ENCODE assay signal across 9 cellular contexts in the genomic region with DNA sequence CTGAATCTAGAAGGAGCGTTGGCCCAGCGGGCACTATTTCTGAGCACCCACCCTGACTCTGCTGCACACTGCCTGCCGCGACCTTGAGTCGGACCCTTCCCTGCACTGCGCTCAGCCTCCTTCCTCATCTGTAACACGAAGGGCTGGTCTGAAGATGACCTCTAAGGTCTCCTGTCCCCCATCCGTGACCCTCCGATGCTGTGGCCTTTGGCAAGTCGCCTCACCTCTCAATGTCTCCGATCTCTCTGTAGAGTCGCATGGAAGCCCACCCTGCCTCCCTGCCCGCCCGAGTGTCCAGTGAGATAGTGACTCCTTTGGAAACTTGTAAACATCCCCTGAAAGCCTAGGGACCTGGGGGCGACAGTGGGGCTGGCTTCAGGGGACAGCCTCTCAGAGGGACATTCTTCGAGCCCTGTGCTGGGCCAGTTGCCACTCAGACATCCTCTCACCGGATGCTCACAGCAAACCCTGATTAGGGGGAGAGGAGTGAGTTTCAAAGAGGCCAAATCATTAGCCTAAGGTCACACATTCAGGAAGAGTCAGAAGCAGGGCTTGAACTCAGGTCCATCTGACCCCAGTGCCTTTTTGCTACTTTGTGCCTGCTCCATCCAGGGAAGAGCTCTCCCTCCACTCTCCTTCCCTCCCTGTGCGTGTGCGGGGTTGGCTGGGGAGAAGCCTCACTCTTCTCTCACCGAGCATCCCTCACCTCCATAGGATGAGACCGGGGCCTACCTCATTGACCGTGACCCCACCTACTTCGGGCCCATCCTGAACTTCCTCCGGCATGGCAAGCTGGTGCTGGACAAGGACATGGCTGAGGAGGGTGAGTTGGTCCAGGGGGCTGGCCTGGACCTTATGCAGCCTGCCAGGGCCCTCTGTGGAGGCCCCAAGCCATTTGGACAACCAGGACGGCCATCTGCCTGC. TPM values are rescaled to one million over a fixed set of nuclear protein-coding genes. Genes with fewer than 3 reads are reported as not detected.
DNase-seq lines count a peak whose midpoint lies in the region; ATAC-seq lines count a peak whose summit lies in the region.
"Had no signal": no experiment of that assay in that cellular context is flagged by ENCODE, and none has a peak within 500 bp of the region (broad histone marks: within the 10 kb centered on the region; RNA-seq: fewer than 3 reads in every experiment).

No MANE protein-coding gene starts in this region.

- intact Hi-C loops in right cardiac atrium (cut with DNase I): no loop called here

- POLR2A ChIA-PET in activated CD4-positive, alpha-beta memory T cell treated with anti-CD3 and anti-CD28 coated beads, Interleukin-2, amount 10 ng/mL, durations not matched to agents 7 days and 5 days (lab: Charles Lee): interaction anchor here (0.9 to 1.8 kb wide), 7 partner anchors 9 to 276 kb away, joined by 3 to 9 read pairs (median 4); partner anchors contain the start of gene IFT27

- H3K27ac ChIP-seq in right cardiac atrium (ENCODE audit: low read length) (peak overlapping the region; percentile 83), skeletal muscle tissue (ENCODE audit: low read depth, low read length) (no peak overlapping the region)

- peaks cover 16% of the 10 kb centered on the region for H3K36me3 Mint-ChIP-seq in activated CD4-positive, alpha-beta memory T cell treated with anti-CD3 and anti-CD28 coated beads, Interleukin-2, amount 10 ng/mL, durations not matched to agents 7 days and 5 days (ENCODE audit: low read depth)

- H3K36me3 ChIP-seq in H7 (replicated peaks; ENCODE audit: control insufficient read depth, insufficient read depth, low read length): peaks cover 4% of the 10 kb centered on the region
- peaks cover 0 to 5% (median 5%) of the 10 kb centered on the region in 3 donors for H3K36me3 ChIP-seq in skeletal muscle tissue (ENCODE audit: control insufficient read depth in 3 of 3, insufficient read depth in 3 of 3, low read length in 3 of 3)

- DNase-seq in H7: no peak
- no peak for DNase-seq in activated CD4-positive, alpha-beta memory T cell treated with anti-CD3 and anti-CD28 coated beads, Interleukin-2, amount 10 ng/mL, durations not matched to agents 7 days and 5 days
- peak in 1 of 3 donors; percentile 47 for DNase-seq in right cardiac atrium
- DNase-seq in foreskin melanocyte: no peak
- no peak for DNase-seq in hypothalamus (lab: John Stamatoyannopoulos, UW)
- no peak for DNase-seq in NCI-H1092 treated with DMSO at 0.1 percent for 48 hours (lab: John Stamatoyannopoulos, UW)
- DNase-seq: cortex of kidney had no signal

- ATAC-seq in right cardiac atrium: no peak
- no peak for ATAC-seq in HG02938 (IDR thresholded peaks at IDR 0.05; ENCODE audit: unreplicated experiment)

- H3K9me3 ChIP-seq in right cardiac atrium (ENCODE audit: control insufficient read depth, low read length) (no peaks in the 10 kb centered on the region), skeletal muscle tissue (ENCODE audit: control insufficient read depth in 3 of 3, low read length in 3 of 3) (no peaks in the 10 kb centered on the region)

- peak overlapping the region; percentile 20 to 45 (median 33) for H3K9ac ChIP-seq in skeletal muscle tissue (ENCODE audit: low read depth in 1 of 3, low read length in 3 of 3)

- H3K27me3 Mint-ChIP-seq in activated CD4-positive, alpha-beta memory T cell treated with anti-CD3 and anti-CD28 coated beads, Interleukin-2, amount 10 ng/mL, durations not matched to agents 7 days and 5 days: no peaks in the 10 kb centered on the region

- peak overlapping the region; percentile 75 for H3K4me3 ChIP-seq in H7 (ENCODE audit: insufficient read depth, low read depth, low read length)
- peak overlapping the region; percentile 84 for H3K4me3 ChIP-seq in right cardiac atrium (ENCODE audit: low read length)
- H3K4me3 ChIP-seq in skeletal muscle tissue (ENCODE audit: low read length in 3 of 3): peak overlapping the region; percentile 49 to 56 (median 54)

- no peaks in the 10 kb centered on the region for H3K9me3 Mint-ChIP-seq in activated CD4-positive, alpha-beta memory T cell treated with anti-CD3 and anti-CD28 coated beads, Interleukin-2, amount 10 ng/mL, durations not matched to agents 7 days and 5 days

- peaks cover 20% of the 10 kb centered on the region for H3K4me1 Mint-ChIP-seq in activated CD4-positive, alpha-beta memory T cell treated with anti-CD3 and anti-CD28 coated beads, Interleukin-2, amount 10 ng/mL, durations not matched to agents 7 days and 5 days

- H3K4me1 ChIP-seq in right cardiac atrium (ENCODE audit: control insufficient read depth, insufficient read depth, low read length) (peaks cover 4% of the 10 kb centered on the region), skeletal muscle tissue (ENCODE audit: control insufficient read depth in 3 of 3, insufficient read depth in 3 of 3, low read length in 3 of 3) (peaks cover 7 to 10% (median 8%) of the 10 kb centered on the region in 3 donors)

- peak overlapping the region; percentile 74 for H3K4me3 Mint-ChIP-seq in activated CD4-positive, alpha-beta memory T cell treated with anti-CD3 and anti-CD28 coated beads, Interleukin-2, amount 10 ng/mL, durations not matched to agents 7 days and 5 days

- CTCF ChIA-PET in activated CD4-positive, alpha-beta memory T cell treated with anti-CD3 and anti-CD28 coated beads, Interleukin-2, amount 10 ng/mL, durations not matched to agents 7 days and 5 days (lab: Charles Lee): interaction anchor here (1.0 to 2.4 kb wide), 3 partner anchors 27 to 32 kb away, joined by 3 to 9 read pairs (median 3); no protein-coding TSS in a partner anchor

- H3K27me3 ChIP-seq in H7 (ENCODE audit: control insufficient read depth, insufficient read depth, low read length) (peaks cover 2% of the 10 kb centered on the region; the same call in 1 of the 2 replicates), right cardiac atrium (ENCODE audit: control insufficient read depth, insufficient read depth) (no peaks in the 10 kb centered on the region), skeletal muscle tissue (ENCODE audit: control insufficient read depth in 3 of 3, insufficient read depth in 3 of 3, low read length in 3 of 3) (peaks cover 18 to 38% (median 21%) of the 10 kb centered on the region in 3 donors)

- H3K27ac Mint-ChIP-seq in activated CD4-positive, alpha-beta memory T cell treated with anti-CD3 and anti-CD28 coated beads, Interleukin-2, amount 10 ng/mL, durations not matched to agents 7 days and 5 days: peak overlapping the region; percentile 44

- WGBS in right cardiac atrium: 57% methylated on average over 25 of the region's 25 CpGs

RNA-seq across cellular contexts. Expression of gene KCTD17, which starts 1.1 kb away (rescaled TPM):
- total RNA-seq in H7 (2014; rRNA removed; shearing (Covaris generic)): 29.5 and 31.1 TPM in 2 replicates
- 10 to 100 TPM; 34.5 to 36.3 TPM for total RNA-seq in activated CD4-positive, alpha-beta memory T cell treated with anti-CD3 and anti-CD28 coated beads, Interleukin-2, amount 10 ng/mL, durations not matched to agents 7 days and 5 days
- total RNA-seq in right cardiac atrium: 10 to 100 TPM; 24.8 to 37.8 (median 32.2) TPM
- 34.4 TPM for polyA plus RNA-seq in right cardiac atrium
- total RNA-seq in skeletal muscle tissue: 11.0 TPM

RNA-seq across cellular contexts. Expression of gene MPST, which starts 33.1 kb away (rescaled TPM):
- 188 and 201 TPM in 2 replicates for total RNA-seq in H7 (2014; rRNA removed; shearing (Covaris generic))
- 10 to 100 TPM; 29.6 to 32.7 TPM for total RNA-seq in activated CD4-positive, alpha-beta memory T cell treated with anti-CD3 and anti-CD28 coated beads, Interleukin-2, amount 10 ng/mL, durations not matched to agents 7 days and 5 days
- total RNA-seq in right cardiac atrium (10 to 100 TPM; 49.6 to 65.7 (median 54.2) TPM), skeletal muscle tissue (48.5 TPM)
- 93.0 TPM for polyA plus RNA-seq in right cardiac atrium

RNA-seq across cellular contexts. Expression of gene TST, which starts 33.4 kb away (rescaled TPM):
- total RNA-seq in H7 (2014; rRNA removed; shearing (Covaris generic)): 39.9 and 45.7 TPM in 2 replicates
- 1 to 10 TPM; 7.2 to 8.3 TPM for total RNA-seq in activated CD4-positive, alpha-beta memory T cell treated with anti-CD3 and anti-CD28 coated beads, Interleukin-2, amount 10 ng/mL, durations not matched to agents 7 days and 5 days
- 10 to 100 TPM; 31.7 to 53.6 (median 36.6) TPM for total RNA-seq in right cardiac atrium
- 67.9 TPM for polyA plus RNA-seq in right cardiac atrium
- 20.9 TPM for total RNA-seq in skeletal muscle tissue

RNA-seq across cellular contexts. Expression of gene TMPRSS6, which starts 56.9 kb away (rescaled TPM):
- total RNA-seq in H7 (2014; rRNA removed; shearing (Covaris generic)): not detected in 2 replicates
- total RNA-seq in activated CD4-positive, alpha-beta memory T cell treated with anti-CD3 and anti-CD28 coated beads, Interleukin-2, amount 10 ng/mL, durations not matched to agents 7 days and 5 days: 10 to 100 TPM; 14.0 to 14.7 TPM
- total RNA-seq in right cardiac atrium (not detected), skeletal muscle tissue (not detected)
- polyA plus RNA-seq in right cardiac atrium: not detected
